In genomic region chr13:75402787-75403186, GRCh38 we compare ENCODE assay signal across 1 cellular context.
TF ChIP-seq lines count a peak whose summit lies in the region.

No MANE protein-coding gene starts in this region.

TF ChIP-seq in HepG2, 621 proteins besides CTCF, POLR2A, EP300 and RAD21 (continued from another document and continues in another):
- TF ChIP-seq ARID5B (CRISPR knock-in tag; IDR thresholded peaks at IDR 0.05), result peak; percentile 61
- TF ChIP-seq BHLHE40 (IDR thresholded peaks at IDR 0.05; ENCODE audit: low read length), result no peak
- TF ChIP-seq ZNF33B (CRISPR knock-in tag; IDR thresholded peaks at IDR 0.05), result no peak
- no peak for TF ChIP-seq ZNF30 (CRISPR knock-in tag; IDR thresholded peaks at IDR 0.05)
- no peak for TF ChIP-seq SOX6 (IDR thresholded peaks at IDR 0.05)
- TF ChIP-seq SOX6 (CRISPR knock-in tag; IDR thresholded peaks at IDR 0.05), result peak; percentile 33; the same call in 1 of the 2 replicates
- TF ChIP-seq NFIB (CRISPR knock-in tag; IDR thresholded peaks at IDR 0.05; ENCODE audit: borderline replicate concordance), result no peak
- no peak for TF ChIP-seq ZNF3 (CRISPR knock-in tag; IDR thresholded peaks at IDR 0.05)
- TF ChIP-seq TARDBP (CRISPR knock-in tag; IDR thresholded peaks at IDR 0.05), result 0 out of 2 replicates have a peak, but pooled peaks have one; percentile 25
- TF ChIP-seq ZNF205 (CRISPR knock-in tag; IDR thresholded peaks at IDR 0.05), result no peak
- no peak for TF ChIP-seq HMG20A (CRISPR knock-in tag; IDR thresholded peaks at IDR 0.05; ENCODE audit: borderline replicate concordance)
- no peak for TF ChIP-seq HNF1B (CRISPR knock-in tag; IDR thresholded peaks at IDR 0.05)
- TF ChIP-seq ZSCAN9 (CRISPR knock-in tag; IDR thresholded peaks at IDR 0.05; ENCODE audit: borderline replicate concordance), result no peak
- TF ChIP-seq ZNF441 (CRISPR knock-in tag; IDR thresholded peaks at IDR 0.05; ENCODE audit: borderline replicate concordance), result no peak
- TF ChIP-seq TERF1 (CRISPR knock-in tag; IDR thresholded peaks at IDR 0.05), result no peak
- no peak for TF ChIP-seq ZSCAN25 (CRISPR knock-in tag; IDR thresholded peaks at IDR 0.05)
- no peak for TF ChIP-seq ZNF646 (CRISPR knock-in tag; IDR thresholded peaks at IDR 0.05)
- no peak for TF ChIP-seq NBN (conservative IDR thresholded peaks at IDR 0.05)
- TF ChIP-seq ZBTB4 (CRISPR knock-in tag; IDR thresholded peaks at IDR 0.05; ENCODE audit: borderline replicate concordance), result no peak
- no peak for TF ChIP-seq STAG1 (CRISPR knock-in tag; IDR thresholded peaks at IDR 0.05)
- no peak for TF ChIP-seq TCF12 (IDR thresholded peaks at IDR 0.05)
- TF ChIP-seq TCF12 (CRISPR knock-in tag; IDR thresholded peaks at IDR 0.05), result no peak
- no peak for TF ChIP-seq MAFF (IDR thresholded peaks at IDR 0.05; ENCODE audit: low read depth, low read length)
- TF ChIP-seq MED13 (CRISPR knock-in tag; IDR thresholded peaks at IDR 0.05), result no peak
- no peak for TF ChIP-seq ZNF7 (CRISPR knock-in tag; IDR thresholded peaks at IDR 0.05)
- TF ChIP-seq GLI4 (CRISPR knock-in tag; IDR thresholded peaks at IDR 0.05; ENCODE audit: borderline replicate concordance), result no peak
- peak; percentile 34; the same call in 1 of the 2 replicates for TF ChIP-seq ZNF766 (CRISPR knock-in tag; IDR thresholded peaks at IDR 0.05; ENCODE audit: borderline replicate concordance)
- TF ChIP-seq MEIS1 (CRISPR knock-in tag; IDR thresholded peaks at IDR 0.05; ENCODE audit: borderline replicate concordance), result no peak
- TF ChIP-seq ATF6 (CRISPR knock-in tag; conservative IDR thresholded peaks at IDR 0.05), result no peak
- no peak for TF ChIP-seq POLR2G (IDR thresholded peaks at IDR 0.05; ENCODE audit: low read depth, low read length)
- no peak for TF ChIP-seq MTF2 (CRISPR knock-in tag; IDR thresholded peaks at IDR 0.05; ENCODE audit: borderline replicate concordance)
- 0 out of 2 replicates have a peak, but pooled peaks have one; percentile 12 for TF ChIP-seq HNF1A (IDR thresholded peaks at IDR 0.05; ENCODE audit: low read depth)
- no peak for TF ChIP-seq HNF1A (CRISPR knock-in tag; IDR thresholded peaks at IDR 0.05; ENCODE audit: borderline replicate concordance)
- no peak for TF ChIP-seq ZNF17 (CRISPR knock-in tag; IDR thresholded peaks at IDR 0.05)
- no peak for TF ChIP-seq ZNF572 (CRISPR knock-in tag; IDR thresholded peaks at IDR 0.05)
